In genomic region chr9:33759648-33760047, GRCh38 we compare ENCODE assay signal across 1 cellular context.
TF ChIP-seq lines count a peak whose summit lies in the region.
"Not testable (repeated sequence)": the region's sequence is repeated elsewhere in the genome, so short reads cannot be mapped to it uniquely, and the experiment has no call there.

No MANE protein-coding gene starts in this region.

TF ChIP-seq in K562, 482 proteins besides CTCF, POLR2A, EP300 and RAD21:
- TF ChIP-seq, protein P1, sequence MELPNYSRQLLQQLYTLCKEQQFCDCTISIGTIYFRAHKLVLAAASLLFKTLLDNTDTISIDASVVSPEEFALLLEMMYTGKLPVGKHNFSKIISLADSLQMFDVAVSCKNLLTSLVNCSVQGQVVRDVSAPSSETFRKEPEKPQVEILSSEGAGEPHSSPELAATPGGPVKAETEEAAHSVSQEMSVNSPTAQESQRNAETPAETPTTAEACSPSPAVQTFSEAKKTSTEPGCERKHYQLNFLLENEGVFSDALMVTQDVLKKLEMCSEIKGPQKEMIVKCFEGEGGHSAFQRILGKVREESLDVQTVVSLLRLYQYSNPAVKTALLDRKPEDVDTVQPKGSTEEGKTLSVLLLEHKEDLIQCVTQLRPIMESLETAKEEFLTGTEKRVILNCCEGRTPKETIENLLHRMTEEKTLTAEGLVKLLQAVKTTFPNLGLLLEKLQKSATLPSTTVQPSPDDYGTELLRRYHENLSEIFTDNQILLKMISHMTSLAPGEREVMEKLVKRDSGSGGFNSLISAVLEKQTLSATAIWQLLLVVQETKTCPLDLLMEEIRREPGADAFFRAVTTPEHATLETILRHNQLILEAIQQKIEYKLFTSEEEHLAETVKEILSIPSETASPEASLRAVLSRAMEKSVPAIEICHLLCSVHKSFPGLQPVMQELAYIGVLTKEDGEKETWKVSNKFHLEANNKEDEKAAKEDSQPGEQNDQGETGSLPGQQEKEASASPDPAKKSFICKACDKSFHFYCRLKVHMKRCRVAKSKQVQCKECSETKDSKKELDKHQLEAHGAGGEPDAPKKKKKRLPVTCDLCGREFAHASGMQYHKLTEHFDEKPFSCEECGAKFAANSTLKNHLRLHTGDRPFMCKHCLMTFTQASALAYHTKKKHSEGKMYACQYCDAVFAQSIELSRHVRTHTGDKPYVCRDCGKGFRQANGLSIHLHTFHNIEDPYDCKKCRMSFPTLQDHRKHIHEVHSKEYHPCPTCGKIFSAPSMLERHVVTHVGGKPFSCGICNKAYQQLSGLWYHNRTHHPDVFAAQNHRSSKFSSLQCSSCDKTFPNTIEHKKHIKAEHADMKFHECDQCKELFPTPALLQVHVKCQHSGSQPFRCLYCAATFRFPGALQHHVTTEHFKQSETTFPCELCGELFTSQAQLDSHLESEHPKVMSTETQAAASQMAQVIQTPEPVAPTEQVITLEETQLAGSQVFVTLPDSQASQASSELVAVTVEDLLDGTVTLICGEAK (IDR thresholded peaks at IDR 0.05) = peak; percentile 37; the same call in 1 of the 2 replicates
- TF ChIP-seq, protein P1 (CRISPR knock-in tag; IDR thresholded peaks at IDR 0.05) = not testable (repeated sequence)
- peak; percentile 48; the same call in 1 of the 2 replicates for TF ChIP-seq EHMT2 (IDR thresholded peaks at IDR 0.05)
- peak in 1 of 2 experiments; percentile 78; a peak in 1 of 4 replicates for TF ChIP-seq ETV6 (IDR thresholded peaks at IDR 0.05; ENCODE audit: borderline replicate concordance in 1 of 2, low read depth in 2 of 2, low read length in 1 of 2)
- not testable (repeated sequence) for TF ChIP-seq ETV6 (CRISPR knock-in tag; IDR thresholded peaks at IDR 0.05; ENCODE audit: borderline replicate concordance)
- TF ChIP-seq GABPA (tag; conservative IDR thresholded peaks at IDR 0.05; ENCODE audit: low read depth) = peak; percentile 51
